Comparison of ENCODE assay signal across 3 cellular contexts in the genomic region with DNA sequence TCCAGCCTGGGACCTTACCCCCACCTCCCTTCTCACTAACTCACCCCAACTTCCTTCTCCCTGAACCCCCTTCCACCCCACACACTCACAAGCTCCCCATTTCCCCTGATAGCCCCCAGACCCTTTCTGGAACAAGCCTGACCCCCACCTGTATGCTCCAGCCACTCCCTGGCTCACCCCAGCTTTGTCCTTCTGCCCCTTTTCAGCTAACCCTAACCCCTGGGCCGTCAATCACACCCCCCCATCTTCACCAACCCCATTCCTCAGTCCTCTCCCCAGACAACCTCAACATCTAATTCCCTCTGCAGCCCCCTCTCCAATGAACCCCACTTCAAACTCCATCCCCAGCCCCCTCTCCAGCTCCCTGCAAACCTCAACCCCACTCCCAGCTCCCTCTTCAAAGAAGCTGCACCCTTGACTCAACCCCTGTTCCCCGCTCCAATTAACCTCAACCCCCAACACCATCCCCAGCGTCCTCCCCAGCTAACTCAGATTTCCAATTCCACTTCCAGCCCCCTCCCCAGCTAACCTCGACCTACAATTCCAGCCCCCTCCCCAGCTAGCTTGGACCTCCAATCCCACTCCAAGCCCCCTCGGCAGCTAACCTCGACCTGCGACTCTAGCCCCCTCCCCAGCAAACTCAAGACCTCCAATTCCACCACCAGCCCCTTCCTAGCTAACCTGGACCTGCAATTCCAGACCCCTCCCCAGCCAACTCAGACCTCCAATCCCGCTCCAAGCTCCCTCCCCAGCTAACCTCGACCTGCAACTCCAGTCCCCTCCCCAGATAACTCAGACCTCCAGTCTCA.
TF ChIP-seq lines count a peak whose summit lies in the region.

No MANE protein-coding gene starts in this region.

TF ChIP-seq in A549, 52 proteins besides CTCF, POLR2A, EP300 and RAD21:
- TF ChIP-seq, protein P1, sequence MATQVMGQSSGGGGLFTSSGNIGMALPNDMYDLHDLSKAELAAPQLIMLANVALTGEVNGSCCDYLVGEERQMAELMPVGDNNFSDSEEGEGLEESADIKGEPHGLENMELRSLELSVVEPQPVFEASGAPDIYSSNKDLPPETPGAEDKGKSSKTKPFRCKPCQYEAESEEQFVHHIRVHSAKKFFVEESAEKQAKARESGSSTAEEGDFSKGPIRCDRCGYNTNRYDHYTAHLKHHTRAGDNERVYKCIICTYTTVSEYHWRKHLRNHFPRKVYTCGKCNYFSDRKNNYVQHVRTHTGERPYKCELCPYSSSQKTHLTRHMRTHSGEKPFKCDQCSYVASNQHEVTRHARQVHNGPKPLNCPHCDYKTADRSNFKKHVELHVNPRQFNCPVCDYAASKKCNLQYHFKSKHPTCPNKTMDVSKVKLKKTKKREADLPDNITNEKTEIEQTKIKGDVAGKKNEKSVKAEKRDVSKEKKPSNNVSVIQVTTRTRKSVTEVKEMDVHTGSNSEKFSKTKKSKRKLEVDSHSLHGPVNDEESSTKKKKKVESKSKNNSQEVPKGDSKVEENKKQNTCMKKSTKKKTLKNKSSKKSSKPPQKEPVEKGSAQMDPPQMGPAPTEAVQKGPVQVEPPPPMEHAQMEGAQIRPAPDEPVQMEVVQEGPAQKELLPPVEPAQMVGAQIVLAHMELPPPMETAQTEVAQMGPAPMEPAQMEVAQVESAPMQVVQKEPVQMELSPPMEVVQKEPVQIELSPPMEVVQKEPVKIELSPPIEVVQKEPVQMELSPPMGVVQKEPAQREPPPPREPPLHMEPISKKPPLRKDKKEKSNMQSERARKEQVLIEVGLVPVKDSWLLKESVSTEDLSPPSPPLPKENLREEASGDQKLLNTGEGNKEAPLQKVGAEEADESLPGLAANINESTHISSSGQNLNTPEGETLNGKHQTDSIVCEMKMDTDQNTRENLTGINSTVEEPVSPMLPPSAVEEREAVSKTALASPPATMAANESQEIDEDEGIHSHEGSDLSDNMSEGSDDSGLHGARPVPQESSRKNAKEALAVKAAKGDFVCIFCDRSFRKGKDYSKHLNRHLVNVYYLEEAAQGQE (IDR thresholded peaks at IDR 0.05), result no peak
- TF ChIP-seq HOXA7 (CRISPR knock-in tag; IDR thresholded peaks at IDR 0.05) (no peak), HDAC2 (IDR thresholded peaks at IDR 0.05) (no peak), JUN (IDR thresholded peaks at IDR 0.05) (no peak), RCOR1 (IDR thresholded peaks at IDR 0.05; ENCODE audit: low read depth, low read length) (no peak), GATA3 (IDR thresholded peaks at IDR 0.05; ENCODE audit: borderline replicate concordance) (no peak), TFCP2L1 (CRISPR knock-in tag; IDR thresholded peaks at IDR 0.05) (no peak)
- TF ChIP-seq, protein P2, sequence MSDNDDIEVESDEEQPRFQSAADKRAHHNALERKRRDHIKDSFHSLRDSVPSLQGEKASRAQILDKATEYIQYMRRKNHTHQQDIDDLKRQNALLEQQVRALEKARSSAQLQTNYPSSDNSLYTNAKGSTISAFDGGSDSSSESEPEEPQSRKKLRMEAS (IDR thresholded peaks at IDR 0.05), result no peak
- TF ChIP-seq, protein P3, sequence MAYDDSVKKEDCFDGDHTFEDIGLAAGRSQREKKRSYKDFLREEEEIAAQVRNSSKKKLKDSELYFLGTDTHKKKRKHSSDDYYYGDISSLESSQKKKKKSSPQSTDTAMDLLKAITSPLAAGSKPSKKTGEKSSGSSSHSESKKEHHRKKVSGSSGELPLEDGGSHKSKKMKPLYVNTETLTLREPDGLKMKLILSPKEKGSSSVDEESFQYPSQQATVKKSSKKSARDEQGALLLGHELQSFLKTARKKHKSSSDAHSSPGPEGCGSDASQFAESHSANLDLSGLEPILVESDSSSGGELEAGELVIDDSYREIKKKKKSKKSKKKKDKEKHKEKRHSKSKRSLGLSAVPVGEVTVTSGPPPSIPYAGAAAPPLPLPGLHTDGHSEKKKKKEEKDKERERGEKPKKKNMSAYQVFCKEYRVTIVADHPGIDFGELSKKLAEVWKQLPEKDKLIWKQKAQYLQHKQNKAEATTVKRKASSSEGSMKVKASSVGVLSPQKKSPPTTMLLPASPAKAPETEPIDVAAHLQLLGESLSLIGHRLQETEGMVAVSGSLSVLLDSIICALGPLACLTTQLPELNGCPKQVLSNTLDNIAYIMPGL (CRISPR knock-in tag; IDR thresholded peaks at IDR 0.05; ENCODE audit: borderline replicate concordance), result no peak

TF ChIP-seq in HCT116, 20 proteins besides CTCF, POLR2A, EP300 and RAD21 (continued from another document):
- TF ChIP-seq, protein P4, sequence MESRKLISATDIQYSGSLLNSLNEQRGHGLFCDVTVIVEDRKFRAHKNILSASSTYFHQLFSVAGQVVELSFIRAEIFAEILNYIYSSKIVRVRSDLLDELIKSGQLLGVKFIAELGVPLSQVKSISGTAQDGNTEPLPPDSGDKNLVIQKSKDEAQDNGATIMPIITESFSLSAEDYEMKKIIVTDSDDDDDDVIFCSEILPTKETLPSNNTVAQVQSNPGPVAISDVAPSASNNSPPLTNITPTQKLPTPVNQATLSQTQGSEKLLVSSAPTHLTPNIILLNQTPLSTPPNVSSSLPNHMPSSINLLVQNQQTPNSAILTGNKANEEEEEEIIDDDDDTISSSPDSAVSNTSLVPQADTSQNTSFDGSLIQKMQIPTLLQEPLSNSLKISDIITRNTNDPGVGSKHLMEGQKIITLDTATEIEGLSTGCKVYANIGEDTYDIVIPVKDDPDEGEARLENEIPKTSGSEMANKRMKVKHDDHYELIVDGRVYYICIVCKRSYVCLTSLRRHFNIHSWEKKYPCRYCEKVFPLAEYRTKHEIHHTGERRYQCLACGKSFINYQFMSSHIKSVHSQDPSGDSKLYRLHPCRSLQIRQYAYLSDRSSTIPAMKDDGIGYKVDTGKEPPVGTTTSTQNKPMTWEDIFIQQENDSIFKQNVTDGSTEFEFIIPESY (IDR thresholded peaks at IDR 0.05; ENCODE audit: extremely low read depth, insufficient replicate concordance, low read length), result no peak
- TF ChIP-seq ZNF274 (IDR thresholded peaks at IDR 0.05; ENCODE audit: low read depth, low read length) (no peak), EGR1 (IDR thresholded peaks at IDR 0.05; ENCODE audit: low read depth) (no peak), ZFX (IDR thresholded peaks at IDR 0.05) (no peak), CBX3 (IDR thresholded peaks at IDR 0.05; ENCODE audit: low read depth) (no peak), SRF (IDR thresholded peaks at IDR 0.05; ENCODE audit: low read depth) (no peak), CEBPB (IDR thresholded peaks at IDR 0.05; ENCODE audit: low read depth) (no peak), FOSL1 (IDR thresholded peaks at IDR 0.05; ENCODE audit: low read depth) (no peak)
- TF ChIP-seq, protein P5, sequence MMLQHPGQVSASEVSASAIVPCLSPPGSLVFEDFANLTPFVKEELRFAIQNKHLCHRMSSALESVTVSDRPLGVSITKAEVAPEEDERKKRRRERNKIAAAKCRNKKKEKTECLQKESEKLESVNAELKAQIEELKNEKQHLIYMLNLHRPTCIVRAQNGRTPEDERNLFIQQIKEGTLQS (IDR thresholded peaks at IDR 0.05), result no peak

TF ChIP-seq in neural cell, 6 proteins besides CTCF, POLR2A, EP300 and RAD21 (continued from another document):
- TF ChIP-seq, protein P1 (IDR thresholded peaks at IDR 0.05; ENCODE audit: borderline replicate concordance), result no peak
- TF ChIP-seq EZH2 (IDR thresholded peaks at IDR 0.05; ENCODE audit: borderline replicate concordance, insufficient read depth, low read length, poor library complexity, severe bottlenecking) (no peak), SMC3 (conservative IDR thresholded peaks at IDR 0.05; ENCODE audit: poor library complexity) (no peak)
